8 cellular contexts compared by ENCODE assay signal in the genomic region with DNA sequence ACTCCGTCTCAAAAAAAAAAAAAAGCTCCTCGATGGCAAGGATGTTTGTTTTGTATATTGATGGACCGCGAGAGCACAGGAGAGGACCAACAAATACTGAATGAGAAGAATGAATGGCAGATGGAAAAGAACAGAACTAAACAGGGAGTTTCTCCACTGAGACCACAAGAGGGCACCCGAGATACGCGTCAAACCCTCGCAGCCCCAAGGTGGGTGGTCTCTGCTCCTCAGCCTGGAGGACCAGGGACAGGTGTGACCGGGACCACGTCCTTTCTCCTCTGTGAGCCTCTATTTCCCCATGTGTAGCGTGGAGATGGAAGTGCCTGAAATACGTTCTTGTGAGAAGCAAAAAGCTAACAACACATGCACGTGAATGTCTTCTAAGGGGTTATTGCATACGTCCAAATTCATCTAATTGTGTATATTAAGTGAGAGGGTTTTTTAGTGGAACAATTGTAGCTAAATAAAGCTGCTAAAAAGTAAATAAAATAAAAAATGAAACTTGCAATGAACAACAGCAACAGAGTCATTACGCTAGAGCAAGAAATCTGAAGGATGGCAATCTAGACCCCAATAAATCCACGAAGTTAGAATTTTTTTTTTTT. TPM values are rescaled to one million over a fixed set of nuclear protein-coding genes. Genes with fewer than 3 reads are reported as not detected.
DNase-seq lines count a peak whose midpoint lies in the region; ATAC-seq lines count a peak whose summit lies in the region.

No MANE protein-coding gene starts in this region.

- no peak overlapping the region for H3K9ac ChIP-seq in GM23248

- H3K9me3 Mint-ChIP-seq in stimulated activated effector memory CD8-positive, alpha-beta T cell treated with anti-CD3 and anti-CD28 coated beads, Interleukin-12 subunit alpha, Interleukin-12 subunit beta, amount 100 ng/mL, for 72 hours, result no peaks in the 10 kb centered on the region

- H3K9me3 ChIP-seq in GM23248 (ENCODE audit: low read depth) (no peaks in the 10 kb centered on the region), iPS DF 6.9 (ENCODE audit: control insufficient read depth, insufficient read depth, low read length) (no peaks in the 10 kb centered on the region; the same call in 1 of the 2 replicates)

- H3K27ac ChIP-seq in GM23248 (no peak overlapping the region), iPS DF 6.9 (ENCODE audit: low read length) (no peak overlapping the region)

- H3K4me3 ChIP-seq in GM23248 (no peak overlapping the region), iPS DF 6.9 (ENCODE audit: low read length) (no peak overlapping the region)

- H3K36me3 ChIP-seq in GM23248 (ENCODE audit: low read depth) (no peaks in the 10 kb centered on the region), iPS DF 6.9 (ENCODE audit: control insufficient read depth, insufficient read depth, low read length) (no peaks in the 10 kb centered on the region)

- H3K9me2 ChIP-seq in GM23248 (ENCODE audit: insufficient read depth), result no peaks in the 10 kb centered on the region

- peaks cover 12% of the 10 kb centered on the region for H3K36me3 Mint-ChIP-seq in stimulated activated effector memory CD8-positive, alpha-beta T cell treated with anti-CD3 and anti-CD28 coated beads, Interleukin-12 subunit alpha, Interleukin-12 subunit beta, amount 100 ng/mL, for 72 hours

- H3K4me1 Mint-ChIP-seq in stimulated activated effector memory CD8-positive, alpha-beta T cell treated with anti-CD3 and anti-CD28 coated beads, Interleukin-12 subunit alpha, Interleukin-12 subunit beta, amount 100 ng/mL, for 72 hours, result peaks cover 18% of the 10 kb centered on the region

- no peak overlapping the region for H3K4me3 Mint-ChIP-seq in stimulated activated effector memory CD8-positive, alpha-beta T cell treated with anti-CD3 and anti-CD28 coated beads, Interleukin-12 subunit alpha, Interleukin-12 subunit beta, amount 100 ng/mL, for 72 hours

- H3K79me2 ChIP-seq in GM23248 (ENCODE audit: insufficient read depth), result no peaks in the 10 kb centered on the region

- H3F3A ChIP-seq in GM23248 (ENCODE audit: insufficient read depth), result no peaks in the 10 kb centered on the region

- in situ Hi-C loops in GM23248 (cut with MboI), result no loop called here

- DNase-seq in COR-L47 (lab: John Stamatoyannopoulos, UW), result peak; percentile 35
- DNase-seq in GM23248, result peak; percentile 63
- DNase-seq in NCI-H82 treated with DMSO at 0.1 percent for 48 hours (lab: John Stamatoyannopoulos, UW; ENCODE audit: unreplicated experiment), result peak; percentile 27
- peak; percentile 42 for DNase-seq in amniotic epithelial cell (ENCODE audit: low read depth)
- peak; percentile 67 for DNase-seq in iPS DF 6.9 (ENCODE audit: low read depth, low spot score)
- peak in 1 of 2 donors; percentile 41 for DNase-seq in stimulated activated effector memory CD8-positive, alpha-beta T cell treated with anti-CD3 and anti-CD28 coated beads, Interleukin-12 subunit alpha, Interleukin-12 subunit beta, amount 100 ng/mL, for 72 hours (ENCODE audit: low spot score in 2 of 2)
- DNase-seq in epidermal melanocyte (ENCODE audit: insufficient read length, low spot score), result no peak

- H3K4me1 ChIP-seq in GM23248 (ENCODE audit: insufficient read depth) (no peaks in the 10 kb centered on the region), iPS DF 6.9 (ENCODE audit: control insufficient read depth, insufficient read depth, low read length) (no peaks in the 10 kb centered on the region)

- H3K27ac Mint-ChIP-seq in stimulated activated effector memory CD8-positive, alpha-beta T cell treated with anti-CD3 and anti-CD28 coated beads, Interleukin-12 subunit alpha, Interleukin-12 subunit beta, amount 100 ng/mL, for 72 hours, result no peak overlapping the region

- H2AFZ ChIP-seq in GM23248, result peak overlapping the region; percentile 58; the same call in 1 of the 2 replicates

- 11 to 13% methylated on average over 16 of the region's 16 CpGs for WGBS in GM23248 (ENCODE audit: low coverage in 1 of 2, low lambda C conversion rate in 2 of 2, missing lambda C conversion rate in 2 of 2), 2 experiments
- WGBS in iPS DF 6.9 (ENCODE audit: insufficient coverage, insufficient read length), result no CpG with 5 or more reads among the region's 16 CpGs

- H3K4me2 ChIP-seq in GM23248 (ENCODE audit: unreplicated experiment), result no peak overlapping the region

- no peaks in the 10 kb centered on the region for H4K20me1 ChIP-seq in GM23248 (ENCODE audit: insufficient read depth)

- no peaks in the 10 kb centered on the region for H3K27me3 ChIP-seq in GM23248 (replicated peaks; ENCODE audit: insufficient read depth)
- H3K27me3 ChIP-seq in iPS DF 6.9 (ENCODE audit: control insufficient read depth, insufficient read depth, low read length), result no peaks in the 10 kb centered on the region

- peak; percentile 55 for ATAC-seq in stimulated activated effector memory CD8-positive, alpha-beta T cell treated with anti-CD3 and anti-CD28 coated beads, Interleukin-12 subunit alpha, Interleukin-12 subunit beta, amount 100 ng/mL, for 72 hours
- ATAC-seq in GM18873 (IDR thresholded peaks at IDR 0.05; ENCODE audit: low FRiP score, unreplicated experiment), result no peak

RNA-seq across cellular contexts. Expression of gene CDC42EP5, which starts 8.3 kb away (rescaled TPM):
- 39.6 and 51.7 TPM in 2 replicates for total RNA-seq in GM23248 (2014; rRNA removed; shearing (Covaris generic))
- 4.4 and 5.2 TPM in 2 replicates for polyA plus RNA-seq in GM23248 (2016; fragmentation: Nextera tagmentation; extraction: Ambion mirVana)

RNA-seq across cellular contexts. Expression of gene LENG9, which starts 17.9 kb away (rescaled TPM):
- 6.6 and 13.5 TPM in 2 replicates for total RNA-seq in GM23248 (2014; rRNA removed; shearing (Covaris generic))
- 0.30 and 0.41 TPM in 2 replicates for polyA plus RNA-seq in GM23248 (2016; fragmentation: Nextera tagmentation; extraction: Ambion mirVana)

RNA-seq across cellular contexts. Expression of gene LAIR2, which starts 21.2 kb away (rescaled TPM):
- total RNA-seq in GM23248 (2014; rRNA removed; shearing (Covaris generic)), result not detected in 2 replicates
- not detected in 2 replicates for polyA plus RNA-seq in GM23248 (2016; fragmentation: Nextera tagmentation; extraction: Ambion mirVana)

RNA-seq across cellular contexts. Expression of gene LENG8, which starts 32.4 kb away (rescaled TPM):
- 29.2 and 33.9 TPM in 2 replicates for total RNA-seq in GM23248 (2014; rRNA removed; shearing (Covaris generic))
- 34.7 and 45.5 TPM in 2 replicates for polyA plus RNA-seq in GM23248 (2016; fragmentation: Nextera tagmentation; extraction: Ambion mirVana)
